In genomic region chr6:96002912-96003311, GRCh38 we compare ENCODE assay signal across 37 cellular contexts. TPM values are rescaled to one million over a fixed set of nuclear protein-coding genes. Genes with fewer than 3 reads are reported as not detected.
"Had no signal": no experiment of that assay in that cellular context is flagged by ENCODE, and none has a peak within 500 bp of the region (broad histone marks: within the 10 kb centered on the region; RNA-seq: fewer than 3 reads in every experiment).

No MANE protein-coding gene starts in this region.

- H3K9me3 ChIP-seq: body of pancreas, breast epithelium, Peyer's patch had no signal

- H3K4me1 ChIP-seq: body of pancreas, breast epithelium, Peyer's patch had no signal

- H3K27ac ChIP-seq: body of pancreas, breast epithelium, Peyer's patch, WERI-Rb-1 had no signal

- H3K4me3 ChIP-seq: body of pancreas, breast epithelium, K562, Peyer's patch had no signal

- DNase-seq: activated CD4-positive, alpha-beta memory T cell treated with anti-CD3 and anti-CD28 coated beads, Interleukin-2, amount 10 ng/mL, durations not matched to agents 7 days and 5 days; activated CD4-positive, alpha-beta T cell treated with anti-CD3 and anti-CD28 coated beads for 1 hour; activated CD4-positive, alpha-beta T cell treated with anti-CD3 and anti-CD28 coated beads for 48 hours; activated CD4-positive, CD25-positive, alpha-beta regulatory T cell; activated CD8-positive, alpha-beta memory T cell treated with anti-CD3 and anti-CD28 coated beads for 24 hours; activated CD8-positive, alpha-beta memory T cell treated with anti-CD3 and anti-CD28 coated beads, Interleukin-2, amount 10 ng/mL, durations not matched to agents 7 days and 5 days; activated CD8-positive, alpha-beta memory T cell treated with anti-CD3 and anti-CD28 coated beads, Interleukin-2, amount 50 U/mL, for 48 hours; activated gamma-delta T cell; activated naive CD4-positive, alpha-beta T cell treated with Interleukin-2 at 50 U/mL for 16 hours; activated naive CD8-positive, alpha-beta T cell treated with anti-CD3 and anti-CD28 coated beads, Interleukin-2, amount 10 ng/mL, durations not matched to agents 7 days and 5 days; activated T-cell treated with anti-CD3 and anti-CD28 coated beads, Interleukin-2, amount 50 U/mL, for 48 hours; amygdala; IMR-90; NCI-H1092 treated with DMSO at 0.1 percent for 48 hours; NCI-H1417; NCI-H146; NCI-H187; NCI-H2029 treated with DMSO at 0.1 percent for 48 hours; NCI-H2107; NCI-H510A; NCI-H526; NCI-H748 treated with DMSO at 0.1 percent for 48 hours; NK-92 treated with Interleukin-12 subunit alpha and Interleukin-12 subunit beta, amount 100 ng/mL, for 24 hours; PC-3; Right ventricle myocardium superior; RPMI8226; SW 1271; T-helper 1 cell; T-helper 2 cell; T-helper 9 cell; WERI-Rb-1 had no signal

- FAIRE-seq: astrocyte, K562 had no signal

- H3K27me3 ChIP-seq: body of pancreas, breast epithelium, Peyer's patch had no signal

- H3K36me3 ChIP-seq: breast epithelium, Peyer's patch, WERI-Rb-1 had no signal

RNA-seq across cellular contexts. Expression of gene FUT9, which starts 12.9 kb away (rescaled TPM):
- total RNA-seq: activated CD4-positive, alpha-beta memory T cell treated with anti-CD3 and anti-CD28 coated beads, Interleukin-2, amount 10 ng/mL, durations not matched to agents 7 days and 5 days; activated CD8-positive, alpha-beta memory T cell treated with anti-CD3 and anti-CD28 coated beads, Interleukin-2, amount 10 ng/mL, durations not matched to agents 7 days and 5 days; activated naive CD8-positive, alpha-beta T cell treated with anti-CD3 and anti-CD28 coated beads, Interleukin-2, amount 10 ng/mL, durations not matched to agents 7 days and 5 days; IMR-90; K562; M059J; Peyer's patch; Right ventricle myocardium superior had no signal
- polyA plus RNA-seq: K562 had no signal
